In the genomic region with DNA sequence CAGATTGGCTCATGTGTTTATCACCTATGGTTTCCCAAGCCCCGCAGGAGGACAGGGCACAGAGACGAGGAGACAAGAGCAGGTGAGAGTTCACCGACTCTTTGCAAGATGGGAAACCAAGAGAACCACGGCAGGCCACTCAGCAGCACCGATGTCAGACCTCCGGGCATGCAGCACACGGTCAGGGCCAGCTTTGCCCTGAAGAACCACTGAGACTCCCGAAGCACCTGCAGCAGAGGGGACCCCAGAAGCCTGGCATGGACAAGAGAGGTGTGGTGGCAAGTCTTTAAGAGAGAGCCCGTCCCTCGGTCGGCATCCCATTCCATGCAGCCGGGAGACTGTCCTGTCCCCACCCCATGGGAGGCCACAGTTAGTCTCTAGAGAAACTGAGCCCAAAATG, we compare ENCODE assay signal across 15 cellular contexts.
"Had no signal": no experiment of that assay in that cellular context is flagged by ENCODE, and none has a peak within 500 bp of the region (broad histone marks: within the 10 kb centered on the region; RNA-seq: fewer than 3 reads in every experiment).

No MANE protein-coding gene starts in this region.

- H3K36me3 ChIP-seq: heart left ventricle, right atrium auricular region, sigmoid colon, thyroid gland, upper lobe of left lung, uterus had no signal

- DNase-seq: effector CD4-positive, alpha-beta T cell; heart left ventricle; mammary epithelial cell; mucosa of descending colon; naive thymus-derived CD8-positive, alpha-beta T cell; stimulated activated CD4-positive, alpha-beta T cell treated with anti-CD3 and anti-CD28 coated beads, Interleukin-2, amount 100 ng/mL, for 24 hours; stimulated activated naive CD4-positive, alpha-beta T cell treated with Interleukin-2 at 50 U/mL for 16 hours; thyroid gland; uterus had no signal

- H3K4me1 ChIP-seq: uterus had no signal

- H3K36me3 Mint-ChIP-seq: naive thymus-derived CD8-positive, alpha-beta T cell had no signal

- H3K9me3 Mint-ChIP-seq: naive thymus-derived CD8-positive, alpha-beta T cell had no signal

- H3K4me1 Mint-ChIP-seq: naive thymus-derived CD8-positive, alpha-beta T cell had no signal

- H3K27me3 ChIP-seq: heart left ventricle, right atrium auricular region, sigmoid colon, thyroid gland, upper lobe of left lung, uterus had no signal

- H3K27ac ChIP-seq: coronary artery, heart left ventricle, right atrium auricular region, sigmoid colon, skin epidermis, thyroid gland, upper lobe of left lung, uterus had no signal

- H3K4me3 ChIP-seq: coronary artery, heart left ventricle, mucosa of descending colon, right atrium auricular region, sigmoid colon, skin epidermis, thyroid gland, upper lobe of left lung, uterus had no signal

- H3K4me3 Mint-ChIP-seq: naive thymus-derived CD8-positive, alpha-beta T cell had no signal

- H3K9me3 ChIP-seq: heart left ventricle, mucosa of descending colon, right atrium auricular region, sigmoid colon, thyroid gland, upper lobe of left lung, uterus had no signal

- ATAC-seq: heart left ventricle; left lobe of liver; mucosa of descending colon; naive thymus-derived CD8-positive, alpha-beta T cell had no signal
